ENCODE assay signal across 20 cellular contexts in genomic region chr17:4933646-4934045, GRCh38. TPM values are rescaled to one million over a fixed set of nuclear protein-coding genes. Genes with fewer than 3 reads are reported as not detected.
DNase-seq lines count a peak whose midpoint lies in the region; ATAC-seq, FAIRE-seq and TF ChIP-seq lines count a peak whose summit lies in the region.
"Had no signal": no experiment of that assay in that cellular context is flagged by ENCODE, and none has a peak within 500 bp of the region (broad histone marks: within the 10 kb centered on the region; RNA-seq: fewer than 3 reads in every experiment).

No MANE protein-coding gene starts in this region.

- H3K4me1 ChIP-seq in DND-41 (ENCODE audit: insufficient read depth, low read length) (peaks cover 8% of the 10 kb centered on the region), astrocyte (ENCODE audit: insufficient read depth, low read length) (peaks cover 12% of the 10 kb centered on the region)

- H3K9ac ChIP-seq in DND-41 (ENCODE audit: low read depth, low read length) (no peak overlapping the region), astrocyte (ENCODE audit: low read length) (peak overlapping the region; percentile 16)

- ATAC-seq in DND-41 (ENCODE audit: insufficient read depth, low read depth): peak; percentile 18; the same call in 1 of the 3 replicates

- peaks cover 52% of the 10 kb centered on the region for H3K36me3 Mint-ChIP-seq in activated CD4-positive, alpha-beta T cell treated with anti-CD3 and anti-CD28 coated beads, Interleukin-2, amount 10 ng/mL, durations not matched to agents 24 days and 14 days (ENCODE audit: low read depth)
- H3K36me3 Mint-ChIP-seq in astrocyte (ENCODE audit: low read depth, unreplicated experiment): peaks cover 24% of the 10 kb centered on the region
- peaks cover 8% of the 10 kb centered on the region for H3K36me3 Mint-ChIP-seq in neural crest cell (ENCODE audit: low read depth)

- no peaks in the 10 kb centered on the region for H3K27me3 ChIP-seq in DND-41 (ENCODE audit: insufficient read depth, low read length, poor library complexity)
- no peaks in the 10 kb centered on the region for H3K27me3 ChIP-seq in astrocyte (ENCODE audit: insufficient read depth, low read length)
- H3K27me3 ChIP-seq: brain microvascular endothelial cell, dorsolateral prefrontal cortex, Peyer's patch, stomach had no signal

- H3K4me2 ChIP-seq in DND-41 (ENCODE audit: insufficient read depth, low read length) (no peak overlapping the region), astrocyte (ENCODE audit: low read length) (peak overlapping the region; percentile 29)

- H3K9me3 ChIP-seq in DND-41 (ENCODE audit: insufficient read depth, low read length, severe bottlenecking) (no peaks in the 10 kb centered on the region), astrocyte (ENCODE audit: insufficient read depth, low read depth, low read length) (no peaks in the 10 kb centered on the region)
- H3K9me3 ChIP-seq: HAP-1, Peyer's patch, stomach had no signal

- peaks cover 22% of the 10 kb centered on the region for H3K36me3 ChIP-seq in DND-41 (ENCODE audit: insufficient read depth, low read length)
- H3K36me3 ChIP-seq in astrocyte (ENCODE audit: insufficient read depth, low read length): no peaks in the 10 kb centered on the region

- no peak for DNase-seq in activated CD4-positive, alpha-beta T cell treated with anti-CD3 and anti-CD28 coated beads, Interleukin-2, amount 10 ng/mL, durations not matched to agents 24 days and 14 days
- no peak for DNase-seq in activated CD4-positive, alpha-beta T cell treated with anti-CD3 and anti-CD28 coated beads, Interleukin-2, amount 50 U/mL, for 1 hour
- DNase-seq in DND-41: no peak
- DNase-seq in astrocyte (ENCODE audit: low read depth): no peak
- no peak for DNase-seq in neural crest cell (ENCODE audit: low read depth, low spot score)
- no peak for DNase-seq in NCI-H774 (lab: John Stamatoyannopoulos, UW)
- no peak for DNase-seq in MV-4-11 (lab: John Stamatoyannopoulos, UW)
- DNase-seq in NCI-H2171 (lab: John Stamatoyannopoulos, UW): no peak
- DNase-seq: activated gamma-delta T cell, dorsolateral prefrontal cortex, Peyer's patch had no signal

- peaks cover 27% of the 10 kb centered on the region for H3K4me1 Mint-ChIP-seq in activated CD4-positive, alpha-beta T cell treated with anti-CD3 and anti-CD28 coated beads, Interleukin-2, amount 10 ng/mL, durations not matched to agents 24 days and 14 days
- peaks cover 15% of the 10 kb centered on the region for H3K4me1 Mint-ChIP-seq in astrocyte (ENCODE audit: low read depth, unreplicated experiment)
- peaks cover 18% of the 10 kb centered on the region for H3K4me1 Mint-ChIP-seq in neural crest cell

- no peak for FAIRE-seq in astrocyte (lab: Jason Lieb, UNC)

- no peaks in the 10 kb centered on the region for H3K9me3 Mint-ChIP-seq in activated CD4-positive, alpha-beta T cell treated with anti-CD3 and anti-CD28 coated beads, Interleukin-2, amount 10 ng/mL, durations not matched to agents 24 days and 14 days
- H3K9me3 Mint-ChIP-seq in astrocyte (ENCODE audit: unreplicated experiment) (no peaks in the 10 kb centered on the region), neural crest cell (no peaks in the 10 kb centered on the region)

- H4K20me1 ChIP-seq in DND-41 (ENCODE audit: insufficient read depth, low read length) (peaks cover 17% of the 10 kb centered on the region; the same call in 1 of the 2 replicates), astrocyte (ENCODE audit: insufficient read depth, low read length) (peaks cover 6% of the 10 kb centered on the region)

- H3K27me3 Mint-ChIP-seq in activated CD4-positive, alpha-beta T cell treated with anti-CD3 and anti-CD28 coated beads, Interleukin-2, amount 10 ng/mL, durations not matched to agents 24 days and 14 days: no peaks in the 10 kb centered on the region
- H3K27me3 Mint-ChIP-seq in astrocyte (ENCODE audit: low read depth, unreplicated experiment) (no peaks in the 10 kb centered on the region), neural crest cell (ENCODE audit: low read depth) (no peaks in the 10 kb centered on the region)

- H2AFZ ChIP-seq in DND-41 (ENCODE audit: low read depth, low read length): no peak overlapping the region
- no peak overlapping the region for H2AFZ ChIP-seq in astrocyte (ENCODE audit: low read depth, low read length)

- H3K4me3 ChIP-seq in DND-41 (ENCODE audit: low read depth in 1 of 2, low read length in 2 of 2): no peak overlapping the region
- H3K4me3 ChIP-seq in astrocyte (ENCODE audit: insufficient read depth, low read depth, low read length): no peak overlapping the region
- H3K4me3 ChIP-seq: HAP-1, Peyer's patch, stomach had no signal

- TF ChIP-seq CTCF in DND-41 (IDR thresholded peaks at IDR 0.05; ENCODE audit: borderline replicate concordance, extremely low read depth, low read length, poor library complexity, severe bottlenecking): no peak
- no peak for TF ChIP-seq CTCF in astrocyte (IDR thresholded peaks at IDR 0.05; ENCODE audit: insufficient read depth, low read depth, low read length)
- no peak for TF ChIP-seq CTCF in neural crest cell (conservative IDR thresholded peaks at IDR 0.05)

- H3K4me3 Mint-ChIP-seq in activated CD4-positive, alpha-beta T cell treated with anti-CD3 and anti-CD28 coated beads, Interleukin-2, amount 10 ng/mL, durations not matched to agents 24 days and 14 days: no peak overlapping the region
- H3K4me3 Mint-ChIP-seq in astrocyte (ENCODE audit: unreplicated experiment) (peak overlapping the region; percentile 69), neural crest cell (peak overlapping the region; percentile 79)

- no peak overlapping the region for H3K27ac ChIP-seq in DND-41 (ENCODE audit: low read length)
- no peak overlapping the region for H3K27ac ChIP-seq in astrocyte (ENCODE audit: low read depth, low read length)
- H3K27ac ChIP-seq: brain microvascular endothelial cell, VCaP had no signal

- intact Hi-C loops in activated CD4-positive, alpha-beta T cell treated with anti-CD3 and anti-CD28 coated beads, Interleukin-2, amount 10 ng/mL, durations not matched to agents 24 days and 14 days (cut with micrococcal nuclease): no loop called here

- peak overlapping the region; percentile 32 for H3K27ac Mint-ChIP-seq in activated CD4-positive, alpha-beta T cell treated with anti-CD3 and anti-CD28 coated beads, Interleukin-2, amount 10 ng/mL, durations not matched to agents 24 days and 14 days
- no peak overlapping the region for H3K27ac Mint-ChIP-seq in astrocyte (ENCODE audit: unreplicated experiment)
- peak overlapping the region; percentile 57 for H3K27ac Mint-ChIP-seq in neural crest cell (ENCODE audit: unreplicated experiment)

- H3K79me2 ChIP-seq in DND-41 (ENCODE audit: insufficient read depth, low read length) (peaks cover 8% of the 10 kb centered on the region), astrocyte (ENCODE audit: insufficient read depth, low read length) (peaks cover 11% of the 10 kb centered on the region)

RNA-seq across cellular contexts. Expression of gene GP1BA, which starts 1.6 kb away (rescaled TPM):
- total RNA-seq in activated CD4-positive, alpha-beta T cell treated with anti-CD3 and anti-CD28 coated beads, Interleukin-2, amount 10 ng/mL, durations not matched to agents 24 days and 14 days: not detected in 2 replicates
- total RNA-seq in astrocyte: 0.09 TPM in 1 of 2 replicates, not detected in the other
- not detected in 2 replicates for total RNA-seq in neural crest cell
- total RNA-seq: activated CD8-positive, alpha-beta memory T cell treated with anti-CD3 and anti-CD28 coated beads for 36 hours; esophagus mucosa; lung microvascular endothelial cell; Peyer's patch; pulmonary artery endothelial cell; stomach; ureter had no signal

RNA-seq across cellular contexts. Expression of gene SLC25A11, which starts 6.2 kb away (rescaled TPM):
- total RNA-seq in activated CD4-positive, alpha-beta T cell treated with anti-CD3 and anti-CD28 coated beads, Interleukin-2, amount 10 ng/mL, durations not matched to agents 24 days and 14 days: 104 and 106 TPM in 2 replicates
- total RNA-seq in astrocyte (36.8 and 43.0 TPM in 2 replicates), neural crest cell (67.7 and 68.3 TPM in 2 replicates)

RNA-seq across cellular contexts. Expression of gene RNF167, which starts 6.4 kb away (rescaled TPM):
- 119 and 125 TPM in 2 replicates for total RNA-seq in activated CD4-positive, alpha-beta T cell treated with anti-CD3 and anti-CD28 coated beads, Interleukin-2, amount 10 ng/mL, durations not matched to agents 24 days and 14 days
- total RNA-seq in astrocyte (88.0 and 89.7 TPM in 2 replicates), neural crest cell (90.4 and 93.2 TPM in 2 replicates)

RNA-seq across cellular contexts. Expression of gene PFN1, which starts 14.7 kb away (rescaled TPM):
- total RNA-seq in activated CD4-positive, alpha-beta T cell treated with anti-CD3 and anti-CD28 coated beads, Interleukin-2, amount 10 ng/mL, durations not matched to agents 24 days and 14 days: 1,471 and 1,473 TPM in 2 replicates
- total RNA-seq in astrocyte (1,246 and 1,346 TPM in 2 replicates), neural crest cell (626 and 630 TPM in 2 replicates)

RNA-seq across cellular contexts. Expression of gene ENO3, which starts 17.3 kb away (rescaled TPM):
- total RNA-seq in activated CD4-positive, alpha-beta T cell treated with anti-CD3 and anti-CD28 coated beads, Interleukin-2, amount 10 ng/mL, durations not matched to agents 24 days and 14 days: 45.3 and 51.0 TPM in 2 replicates
- total RNA-seq in astrocyte (12.7 and 20.4 TPM in 2 replicates), neural crest cell (9.1 and 10.6 TPM in 2 replicates)
